In the genomic region with DNA sequence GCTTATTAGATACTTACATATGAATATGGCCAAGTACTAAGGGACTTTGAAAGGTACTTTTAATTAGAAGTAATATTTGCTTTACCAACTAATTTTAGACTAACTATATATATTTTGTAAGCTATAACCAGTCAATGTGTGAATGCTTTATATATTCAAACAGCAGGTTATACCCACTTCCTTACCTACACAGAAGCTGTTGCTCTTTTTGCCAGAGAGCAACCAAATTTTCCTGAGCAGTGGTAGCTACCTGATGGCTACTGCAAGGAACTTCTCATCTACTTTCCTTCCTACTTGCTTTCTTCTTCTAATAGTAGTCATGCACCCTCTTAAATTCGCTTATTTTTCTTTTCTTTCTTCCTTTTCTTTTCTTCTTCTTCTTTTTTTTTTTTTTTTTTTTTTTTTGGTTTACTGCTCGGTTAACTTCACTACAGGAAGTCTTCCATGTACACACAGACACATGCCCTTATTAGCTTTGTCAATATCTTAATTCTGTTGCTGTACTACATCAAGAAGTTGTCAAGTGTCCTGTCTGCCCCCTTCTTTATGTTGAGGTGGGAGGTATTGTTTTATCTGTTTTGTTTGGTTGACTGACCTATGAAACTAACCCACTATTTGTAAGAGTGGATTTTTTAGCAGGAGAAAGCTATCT, we compare ENCODE assay signal across 20 cellular contexts.
"Had no signal": no experiment of that assay in that cellular context is flagged by ENCODE, and none has a peak within 500 bp of the region (broad histone marks: within the 10 kb centered on the region; RNA-seq: fewer than 3 reads in every experiment).

No MANE protein-coding gene starts in this region.

- H3K9me3 ChIP-seq: ascending aorta, thoracic aorta, upper lobe of right lung had no signal

- FAIRE-seq: endometrium, TTC549 had no signal

- DNase-seq: activated CD4-positive, alpha-beta memory T cell treated with anti-CD3 and anti-CD28 coated beads, Interleukin-2, amount 10 ng/mL, durations not matched to agents 7 days and 5 days; activated CD4-positive, alpha-beta T cell treated with anti-CD3 and anti-CD28 coated beads for 4 hours; activated CD8-positive, alpha-beta memory T cell treated with anti-CD3 and anti-CD28 coated beads, Interleukin-2, amount 10 ng/mL, durations not matched to agents 7 days and 5 days; activated naive CD4-positive, alpha-beta T cell treated with anti-CD3 and anti-CD28 coated beads, Interleukin-2, amount 10 ng/mL, durations not matched to agents 7 days and 5 days; activated T-cell treated with anti-CD3 and anti-CD28 coated beads, Interleukin-2, amount 50 U/mL, for 1 hour; erythroblast; foreskin melanocyte; glutamatergic neuron; hypothalamus; kidney glomerular epithelial cell; left ventricle myocardium superior; stimulated activated CD4-positive, alpha-beta T cell treated with anti-CD3 and anti-CD28 coated beads, Interleukin-4, amount 100 ng/mL, for 1 hour; upper lobe of right lung had no signal

- H3K4me3 Mint-ChIP-seq: activated CD4-positive, alpha-beta memory T cell treated with anti-CD3 and anti-CD28 coated beads, Interleukin-2, amount 10 ng/mL, durations not matched to agents 7 days and 5 days; activated CD8-positive, alpha-beta memory T cell treated with anti-CD3 and anti-CD28 coated beads, Interleukin-2, amount 10 ng/mL, durations not matched to agents 7 days and 5 days; activated naive CD4-positive, alpha-beta T cell treated with anti-CD3 and anti-CD28 coated beads, Interleukin-2, amount 10 ng/mL, durations not matched to agents 7 days and 5 days; T-helper 2 cell treated with Interferon-gamma antibody and Interleukin-4, amounts not matched to agents 5 μg/mL and 100 μg/mL, for 36 hours had no signal

- ATAC-seq: activated CD8-positive, alpha-beta memory T cell treated with anti-CD3 and anti-CD28 coated beads, Interleukin-2, amount 10 ng/mL, durations not matched to agents 7 days and 5 days; left ventricle myocardium superior; sciatic nerve; upper lobe of right lung had no signal

- H3K27ac Mint-ChIP-seq: activated CD4-positive, alpha-beta memory T cell treated with anti-CD3 and anti-CD28 coated beads, Interleukin-2, amount 10 ng/mL, durations not matched to agents 7 days and 5 days; activated CD8-positive, alpha-beta memory T cell treated with anti-CD3 and anti-CD28 coated beads, Interleukin-2, amount 10 ng/mL, durations not matched to agents 7 days and 5 days; activated naive CD4-positive, alpha-beta T cell treated with anti-CD3 and anti-CD28 coated beads, Interleukin-2, amount 10 ng/mL, durations not matched to agents 7 days and 5 days; activated T-helper 2 cell treated with anti-CD3 and anti-CD28 coated beads, Interferon-gamma antibody, Interleukin-2, Interleukin-4, amounts not matched to agents 10 μg/mL and 5 μg/mL and 100 μg/mL, durations not matched to agents 14 hours and 24 hours and 36 hours; T-helper 2 cell treated with Interferon-gamma antibody and Interleukin-4, amounts not matched to agents 5 μg/mL and 100 μg/mL, for 36 hours had no signal

- H3K9me3 Mint-ChIP-seq: activated CD4-positive, alpha-beta memory T cell treated with anti-CD3 and anti-CD28 coated beads, Interleukin-2, amount 10 ng/mL, durations not matched to agents 7 days and 5 days; activated naive CD4-positive, alpha-beta T cell treated with anti-CD3 and anti-CD28 coated beads, Interleukin-2, amount 10 ng/mL, durations not matched to agents 7 days and 5 days; activated T-helper 2 cell treated with anti-CD3 and anti-CD28 coated beads, Interferon-gamma antibody, Interleukin-2, Interleukin-4, amounts not matched to agents 10 μg/mL and 5 μg/mL and 100 μg/mL, durations not matched to agents 14 hours and 24 hours and 36 hours; T-helper 2 cell treated with Interferon-gamma antibody and Interleukin-4, amounts not matched to agents 5 μg/mL and 100 μg/mL, for 36 hours had no signal

- H3K27me3 Mint-ChIP-seq: activated CD4-positive, alpha-beta memory T cell treated with anti-CD3 and anti-CD28 coated beads, Interleukin-2, amount 10 ng/mL, durations not matched to agents 7 days and 5 days; activated CD8-positive, alpha-beta memory T cell treated with anti-CD3 and anti-CD28 coated beads, Interleukin-2, amount 10 ng/mL, durations not matched to agents 7 days and 5 days; activated naive CD4-positive, alpha-beta T cell treated with anti-CD3 and anti-CD28 coated beads, Interleukin-2, amount 10 ng/mL, durations not matched to agents 7 days and 5 days had no signal
